Comparison of ENCODE assay signal across 1 cellular context in the genomic region with DNA sequence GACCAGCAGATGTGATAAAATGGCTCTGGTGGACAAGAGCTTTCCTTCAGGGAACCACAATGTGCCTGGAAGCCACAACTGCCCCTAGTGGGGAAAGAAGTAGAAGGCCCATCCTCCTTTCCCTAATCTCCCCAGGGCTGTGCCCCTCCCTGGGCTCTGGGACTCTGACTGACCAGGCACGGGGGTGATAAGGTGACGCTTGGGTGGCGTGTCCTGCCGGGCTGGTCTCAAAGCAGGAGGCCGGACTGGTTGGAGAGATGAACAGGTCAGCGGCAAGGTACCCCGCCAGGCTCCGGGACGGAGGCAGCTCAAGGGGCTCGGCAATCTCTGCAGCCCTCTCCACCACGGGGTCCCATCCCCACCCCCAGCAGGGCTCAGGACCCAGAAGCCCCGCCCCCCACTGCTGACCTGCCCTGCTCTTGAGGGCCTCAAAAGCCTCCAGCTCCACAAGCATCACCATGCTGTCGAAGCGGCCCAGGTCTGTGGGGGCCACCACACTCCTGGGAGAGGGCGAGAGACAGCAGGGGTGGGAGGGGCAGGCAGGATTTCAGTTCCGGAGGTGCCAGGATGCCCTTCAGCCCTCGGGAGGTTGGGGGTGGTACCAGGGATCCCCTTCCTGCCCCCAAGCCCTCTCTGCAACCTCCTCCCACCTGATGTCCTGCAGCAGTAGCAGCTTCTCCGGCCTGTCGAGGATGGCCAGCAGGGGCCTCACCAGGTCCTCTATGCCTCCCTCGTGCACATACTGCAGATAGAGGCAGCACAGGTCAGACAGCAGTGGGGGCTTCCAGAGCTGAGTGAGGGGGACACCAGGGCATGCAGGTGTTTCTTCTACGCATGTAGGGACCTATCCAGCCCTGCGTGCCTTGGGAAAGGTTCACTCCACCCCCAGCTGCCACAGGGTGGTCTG.
TF ChIP-seq lines count a peak whose summit lies in the region.

No MANE protein-coding gene starts in this region.

TF ChIP-seq in HepG2, 621 proteins besides CTCF, POLR2A, EP300 and RAD21 (continued from another document and continues in another):
- TF ChIP-seq, protein P1, sequence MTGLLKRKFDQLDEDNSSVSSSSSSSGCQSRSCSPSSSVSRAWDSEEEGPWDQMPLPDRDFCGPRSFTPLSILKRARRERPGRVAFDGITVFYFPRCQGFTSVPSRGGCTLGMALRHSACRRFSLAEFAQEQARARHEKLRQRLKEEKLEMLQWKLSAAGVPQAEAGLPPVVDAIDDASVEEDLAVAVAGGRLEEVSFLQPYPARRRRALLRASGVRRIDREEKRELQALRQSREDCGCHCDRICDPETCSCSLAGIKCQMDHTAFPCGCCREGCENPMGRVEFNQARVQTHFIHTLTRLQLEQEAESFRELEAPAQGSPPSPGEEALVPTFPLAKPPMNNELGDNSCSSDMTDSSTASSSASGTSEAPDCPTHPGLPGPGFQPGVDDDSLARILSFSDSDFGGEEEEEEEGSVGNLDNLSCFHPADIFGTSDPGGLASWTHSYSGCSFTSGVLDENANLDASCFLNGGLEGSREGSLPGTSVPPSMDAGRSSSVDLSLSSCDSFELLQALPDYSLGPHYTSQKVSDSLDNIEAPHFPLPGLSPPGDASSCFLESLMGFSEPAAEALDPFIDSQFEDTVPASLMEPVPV (CRISPR knock-in tag; IDR thresholded peaks at IDR 0.05), result no peak
- TF ChIP-seq, protein P2, sequence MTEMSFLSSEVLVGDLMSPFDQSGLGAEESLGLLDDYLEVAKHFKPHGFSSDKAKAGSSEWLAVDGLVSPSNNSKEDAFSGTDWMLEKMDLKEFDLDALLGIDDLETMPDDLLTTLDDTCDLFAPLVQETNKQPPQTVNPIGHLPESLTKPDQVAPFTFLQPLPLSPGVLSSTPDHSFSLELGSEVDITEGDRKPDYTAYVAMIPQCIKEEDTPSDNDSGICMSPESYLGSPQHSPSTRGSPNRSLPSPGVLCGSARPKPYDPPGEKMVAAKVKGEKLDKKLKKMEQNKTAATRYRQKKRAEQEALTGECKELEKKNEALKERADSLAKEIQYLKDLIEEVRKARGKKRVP (CRISPR knock-in tag; IDR thresholded peaks at IDR 0.05), result no peak
- TF ChIP-seq TEAD3 (CRISPR knock-in tag; optimal IDR thresholded peaks at IDR 0.05; ENCODE audit: borderline replicate concordance) (peak; percentile 11), ZNF614 (CRISPR knock-in tag; IDR thresholded peaks at IDR 0.05; ENCODE audit: borderline replicate concordance) (0 out of 2 replicates have a peak, but pooled peaks have one; percentile 6), IKZF4 (CRISPR knock-in tag; IDR thresholded peaks at IDR 0.05; ENCODE audit: borderline replicate concordance, low read depth, not compliant biosample characterization) (no peak), SIN3B (IDR thresholded peaks at IDR 0.05; ENCODE audit: low read length) (no peak), HOXA7 (CRISPR knock-in tag; IDR thresholded peaks at IDR 0.05) (no peak), ZNF552 (CRISPR knock-in tag; IDR thresholded peaks at IDR 0.05; ENCODE audit: borderline replicate concordance) (no peak), GATAD2A (CRISPR knock-in tag; IDR thresholded peaks at IDR 0.05) (no peak), NR2F2 (IDR thresholded peaks at IDR 0.05; ENCODE audit: borderline replicate concordance, low read depth) (no peak), ZKSCAN1 (IDR thresholded peaks at IDR 0.05; ENCODE audit: low read length) (no peak), ATAD3A (CRISPR knock-in tag; IDR thresholded peaks at IDR 0.05) (no peak), MED8 (CRISPR knock-in tag; IDR thresholded peaks at IDR 0.05; ENCODE audit: insufficient replicate concordance) (no peak), ZNF563 (CRISPR knock-in tag; IDR thresholded peaks at IDR 0.05) (no peak), SP2 (CRISPR knock-in tag; IDR thresholded peaks at IDR 0.05) (no peak), MEIS2 (CRISPR knock-in tag; IDR thresholded peaks at IDR 0.05) (no peak), ZNF550 (CRISPR knock-in tag; IDR thresholded peaks at IDR 0.05; ENCODE audit: borderline replicate concordance) (no peak), IRF2 (CRISPR knock-in tag; IDR thresholded peaks at IDR 0.05) (peak; percentile 6; the same call in 1 of the 2 replicates), ZMAT3 (CRISPR knock-in tag; conservative IDR thresholded peaks at IDR 0.05) (no peak), YEATS4 (CRISPR knock-in tag; IDR thresholded peaks at IDR 0.05; ENCODE audit: borderline replicate concordance) (no peak), ZNF354B (CRISPR knock-in tag; IDR thresholded peaks at IDR 0.05) (no peak), MAZ (IDR thresholded peaks at IDR 0.05; ENCODE audit: borderline replicate concordance, low read depth, low read length) (no peak), MAZ (CRISPR knock-in tag; IDR thresholded peaks at IDR 0.05; ENCODE audit: low read depth) (peak; percentile 37; the same call in 1 of the 2 replicates), KAT7 (CRISPR knock-in tag; IDR thresholded peaks at IDR 0.05; ENCODE audit: borderline replicate concordance) (no peak), ZNF629 (CRISPR knock-in tag; conservative IDR thresholded peaks at IDR 0.05) (no peak), PHF21A (CRISPR knock-in tag; IDR thresholded peaks at IDR 0.05) (peak; percentile 58; the same call in 1 of the 2 replicates), ZNF224 (CRISPR knock-in tag; IDR thresholded peaks at IDR 0.05) (no peak), ZNF564 (CRISPR knock-in tag; IDR thresholded peaks at IDR 0.05) (no peak), BORCS8-MEF2B (CRISPR knock-in tag; IDR thresholded peaks at IDR 0.05) (no peak), RBM39 (IDR thresholded peaks at IDR 0.05; ENCODE audit: low read depth, low read length, poor library complexity, severe bottlenecking) (no peak), DMAP1 (CRISPR knock-in tag; IDR thresholded peaks at IDR 0.05) (peak; percentile 25; the same call in 1 of the 2 replicates), KDM4B (CRISPR knock-in tag; IDR thresholded peaks at IDR 0.05) (no peak)
- TF ChIP-seq, protein P3, sequence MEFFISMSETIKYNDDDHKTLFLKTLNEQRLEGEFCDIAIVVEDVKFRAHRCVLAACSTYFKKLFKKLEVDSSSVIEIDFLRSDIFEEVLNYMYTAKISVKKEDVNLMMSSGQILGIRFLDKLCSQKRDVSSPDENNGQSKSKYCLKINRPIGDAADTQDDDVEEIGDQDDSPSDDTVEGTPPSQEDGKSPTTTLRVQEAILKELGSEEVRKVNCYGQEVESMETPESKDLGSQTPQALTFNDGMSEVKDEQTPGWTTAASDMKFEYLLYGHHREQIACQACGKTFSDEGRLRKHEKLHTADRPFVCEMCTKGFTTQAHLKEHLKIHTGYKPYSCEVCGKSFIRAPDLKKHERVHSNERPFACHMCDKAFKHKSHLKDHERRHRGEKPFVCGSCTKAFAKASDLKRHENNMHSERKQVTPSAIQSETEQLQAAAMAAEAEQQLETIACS (CRISPR knock-in tag; IDR thresholded peaks at IDR 0.05), result no peak
- TF ChIP-seq, protein P4, sequence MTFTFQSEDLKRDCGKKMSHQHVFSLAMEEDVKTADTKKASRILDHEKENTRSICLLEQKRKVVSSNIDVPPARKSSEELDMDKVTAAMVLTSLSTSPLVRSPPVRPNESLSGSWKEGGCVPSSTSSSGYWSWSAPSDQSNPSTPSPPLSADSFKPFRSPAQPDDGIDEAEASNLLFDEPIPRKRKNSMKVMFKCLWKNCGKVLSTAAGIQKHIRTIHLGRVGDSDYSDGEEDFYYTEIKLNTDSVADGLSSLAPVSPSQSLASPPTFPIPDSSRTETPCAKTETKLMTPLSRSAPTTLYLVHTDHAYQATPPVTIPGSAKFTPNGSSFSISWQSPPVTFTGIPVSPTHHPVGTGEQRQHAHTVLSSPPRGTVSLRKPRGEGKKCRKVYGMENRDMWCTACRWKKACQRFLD (CRISPR knock-in tag; IDR thresholded peaks at IDR 0.05; ENCODE audit: borderline replicate concordance), result no peak
- TF ChIP-seq, protein P5, sequence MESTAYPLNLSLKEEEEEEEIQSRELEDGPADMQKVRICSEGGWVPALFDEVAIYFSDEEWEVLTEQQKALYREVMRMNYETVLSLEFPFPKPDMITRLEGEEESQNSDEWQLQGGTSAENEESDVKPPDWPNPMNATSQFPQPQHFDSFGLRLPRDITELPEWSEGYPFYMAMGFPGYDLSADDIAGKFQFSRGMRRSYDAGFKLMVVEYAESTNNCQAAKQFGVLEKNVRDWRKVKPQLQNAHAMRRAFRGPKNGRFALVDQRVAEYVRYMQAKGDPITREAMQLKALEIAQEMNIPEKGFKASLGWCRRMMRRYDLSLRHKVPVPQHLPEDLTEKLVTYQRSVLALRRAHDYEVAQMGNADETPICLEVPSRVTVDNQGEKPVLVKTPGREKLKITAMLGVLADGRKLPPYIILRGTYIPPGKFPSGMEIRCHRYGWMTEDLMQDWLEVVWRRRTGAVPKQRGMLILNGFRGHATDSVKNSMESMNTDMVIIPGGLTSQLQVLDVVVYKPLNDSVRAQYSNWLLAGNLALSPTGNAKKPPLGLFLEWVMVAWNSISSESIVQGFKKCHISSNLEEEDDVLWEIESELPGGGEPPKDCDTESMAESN (CRISPR knock-in tag; conservative IDR thresholded peaks at IDR 0.05), result no peak
- TF ChIP-seq, protein P6, sequence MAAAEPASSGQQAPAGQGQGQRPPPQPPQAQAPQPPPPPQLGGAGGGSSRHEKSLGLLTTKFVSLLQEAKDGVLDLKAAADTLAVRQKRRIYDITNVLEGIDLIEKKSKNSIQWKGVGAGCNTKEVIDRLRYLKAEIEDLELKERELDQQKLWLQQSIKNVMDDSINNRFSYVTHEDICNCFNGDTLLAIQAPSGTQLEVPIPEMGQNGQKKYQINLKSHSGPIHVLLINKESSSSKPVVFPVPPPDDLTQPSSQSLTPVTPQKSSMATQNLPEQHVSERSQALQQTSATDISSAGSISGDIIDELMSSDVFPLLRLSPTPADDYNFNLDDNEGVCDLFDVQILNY (CRISPR knock-in tag; conservative IDR thresholded peaks at IDR 0.05), result no peak
- TF ChIP-seq, protein P7, sequence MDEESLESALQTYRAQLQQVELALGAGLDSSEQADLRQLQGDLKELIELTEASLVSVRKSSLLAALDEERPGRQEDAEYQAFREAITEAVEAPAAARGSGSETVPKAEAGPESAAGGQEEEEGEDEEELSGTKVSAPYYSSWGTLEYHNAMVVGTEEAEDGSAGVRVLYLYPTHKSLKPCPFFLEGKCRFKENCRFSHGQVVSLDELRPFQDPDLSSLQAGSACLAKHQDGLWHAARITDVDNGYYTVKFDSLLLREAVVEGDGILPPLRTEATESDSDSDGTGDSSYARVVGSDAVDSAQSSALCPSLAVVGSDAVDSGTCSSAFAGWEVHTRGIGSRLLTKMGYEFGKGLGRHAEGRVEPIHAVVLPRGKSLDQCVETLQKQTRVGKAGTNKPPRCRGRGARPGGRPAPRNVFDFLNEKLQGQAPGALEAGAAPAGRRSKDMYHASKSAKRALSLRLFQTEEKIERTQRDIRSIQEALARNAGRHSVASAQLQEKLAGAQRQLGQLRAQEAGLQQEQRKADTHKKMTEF (CRISPR knock-in tag; IDR thresholded peaks at IDR 0.05), result no peak
- TF ChIP-seq, protein P8, sequence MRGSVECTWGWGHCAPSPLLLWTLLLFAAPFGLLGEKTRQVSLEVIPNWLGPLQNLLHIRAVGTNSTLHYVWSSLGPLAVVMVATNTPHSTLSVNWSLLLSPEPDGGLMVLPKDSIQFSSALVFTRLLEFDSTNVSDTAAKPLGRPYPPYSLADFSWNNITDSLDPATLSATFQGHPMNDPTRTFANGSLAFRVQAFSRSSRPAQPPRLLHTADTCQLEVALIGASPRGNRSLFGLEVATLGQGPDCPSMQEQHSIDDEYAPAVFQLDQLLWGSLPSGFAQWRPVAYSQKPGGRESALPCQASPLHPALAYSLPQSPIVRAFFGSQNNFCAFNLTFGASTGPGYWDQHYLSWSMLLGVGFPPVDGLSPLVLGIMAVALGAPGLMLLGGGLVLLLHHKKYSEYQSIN (CRISPR knock-in tag; IDR thresholded peaks at IDR 0.05; ENCODE audit: borderline replicate concordance), result no peak
- TF ChIP-seq, protein P9, sequence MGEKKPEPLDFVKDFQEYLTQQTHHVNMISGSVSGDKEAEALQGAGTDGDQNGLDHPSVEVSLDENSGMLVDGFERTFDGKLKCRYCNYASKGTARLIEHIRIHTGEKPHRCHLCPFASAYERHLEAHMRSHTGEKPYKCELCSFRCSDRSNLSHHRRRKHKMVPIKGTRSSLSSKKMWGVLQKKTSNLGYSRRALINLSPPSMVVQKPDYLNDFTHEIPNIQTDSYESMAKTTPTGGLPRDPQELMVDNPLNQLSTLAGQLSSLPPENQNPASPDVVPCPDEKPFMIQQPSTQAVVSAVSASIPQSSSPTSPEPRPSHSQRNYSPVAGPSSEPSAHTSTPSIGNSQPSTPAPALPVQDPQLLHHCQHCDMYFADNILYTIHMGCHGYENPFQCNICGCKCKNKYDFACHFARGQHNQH (CRISPR knock-in tag; IDR thresholded peaks at IDR 0.05), result no peak
- TF ChIP-seq, protein P10, sequence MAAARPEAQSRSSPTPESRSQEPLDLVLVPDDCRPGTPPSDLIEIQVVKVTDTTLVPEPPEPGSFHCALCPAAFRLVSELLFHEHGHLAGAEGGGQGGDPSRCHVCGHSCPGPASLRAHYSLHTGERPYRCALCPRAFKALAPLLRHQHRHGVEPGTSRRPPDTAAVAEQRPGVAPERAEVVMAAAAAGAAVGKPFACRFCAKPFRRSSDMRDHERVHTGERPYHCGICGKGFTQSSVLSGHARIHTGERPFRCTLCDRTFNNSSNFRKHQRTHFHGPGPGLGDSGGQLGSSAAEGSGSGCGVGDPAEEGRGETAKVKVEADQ (CRISPR knock-in tag; IDR thresholded peaks at IDR 0.05; ENCODE audit: borderline replicate concordance), result no peak
- TF ChIP-seq, protein P11, sequence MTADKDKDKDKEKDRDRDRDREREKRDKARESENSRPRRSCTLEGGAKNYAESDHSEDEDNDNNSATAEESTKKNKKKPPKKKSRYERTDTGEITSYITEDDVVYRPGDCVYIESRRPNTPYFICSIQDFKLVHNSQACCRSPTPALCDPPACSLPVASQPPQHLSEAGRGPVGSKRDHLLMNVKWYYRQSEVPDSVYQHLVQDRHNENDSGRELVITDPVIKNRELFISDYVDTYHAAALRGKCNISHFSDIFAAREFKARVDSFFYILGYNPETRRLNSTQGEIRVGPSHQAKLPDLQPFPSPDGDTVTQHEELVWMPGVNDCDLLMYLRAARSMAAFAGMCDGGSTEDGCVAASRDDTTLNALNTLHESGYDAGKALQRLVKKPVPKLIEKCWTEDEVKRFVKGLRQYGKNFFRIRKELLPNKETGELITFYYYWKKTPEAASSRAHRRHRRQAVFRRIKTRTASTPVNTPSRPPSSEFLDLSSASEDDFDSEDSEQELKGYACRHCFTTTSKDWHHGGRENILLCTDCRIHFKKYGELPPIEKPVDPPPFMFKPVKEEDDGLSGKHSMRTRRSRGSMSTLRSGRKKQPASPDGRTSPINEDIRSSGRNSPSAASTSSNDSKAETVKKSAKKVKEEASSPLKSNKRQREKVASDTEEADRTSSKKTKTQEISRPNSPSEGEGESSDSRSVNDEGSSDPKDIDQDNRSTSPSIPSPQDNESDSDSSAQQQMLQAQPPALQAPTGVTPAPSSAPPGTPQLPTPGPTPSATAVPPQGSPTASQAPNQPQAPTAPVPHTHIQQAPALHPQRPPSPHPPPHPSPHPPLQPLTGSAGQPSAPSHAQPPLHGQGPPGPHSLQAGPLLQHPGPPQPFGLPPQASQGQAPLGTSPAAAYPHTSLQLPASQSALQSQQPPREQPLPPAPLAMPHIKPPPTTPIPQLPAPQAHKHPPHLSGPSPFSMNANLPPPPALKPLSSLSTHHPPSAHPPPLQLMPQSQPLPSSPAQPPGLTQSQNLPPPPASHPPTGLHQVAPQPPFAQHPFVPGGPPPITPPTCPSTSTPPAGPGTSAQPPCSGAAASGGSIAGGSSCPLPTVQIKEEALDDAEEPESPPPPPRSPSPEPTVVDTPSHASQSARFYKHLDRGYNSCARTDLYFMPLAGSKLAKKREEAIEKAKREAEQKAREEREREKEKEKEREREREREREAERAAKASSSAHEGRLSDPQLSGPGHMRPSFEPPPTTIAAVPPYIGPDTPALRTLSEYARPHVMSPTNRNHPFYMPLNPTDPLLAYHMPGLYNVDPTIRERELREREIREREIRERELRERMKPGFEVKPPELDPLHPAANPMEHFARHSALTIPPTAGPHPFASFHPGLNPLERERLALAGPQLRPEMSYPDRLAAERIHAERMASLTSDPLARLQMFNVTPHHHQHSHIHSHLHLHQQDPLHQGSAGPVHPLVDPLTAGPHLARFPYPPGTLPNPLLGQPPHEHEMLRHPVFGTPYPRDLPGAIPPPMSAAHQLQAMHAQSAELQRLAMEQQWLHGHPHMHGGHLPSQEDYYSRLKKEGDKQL (CRISPR knock-in tag; IDR thresholded peaks at IDR 0.05; ENCODE audit: low read depth), result no peak
